Comparison of ENCODE assay signal across 3 cellular contexts in the genomic region with DNA sequence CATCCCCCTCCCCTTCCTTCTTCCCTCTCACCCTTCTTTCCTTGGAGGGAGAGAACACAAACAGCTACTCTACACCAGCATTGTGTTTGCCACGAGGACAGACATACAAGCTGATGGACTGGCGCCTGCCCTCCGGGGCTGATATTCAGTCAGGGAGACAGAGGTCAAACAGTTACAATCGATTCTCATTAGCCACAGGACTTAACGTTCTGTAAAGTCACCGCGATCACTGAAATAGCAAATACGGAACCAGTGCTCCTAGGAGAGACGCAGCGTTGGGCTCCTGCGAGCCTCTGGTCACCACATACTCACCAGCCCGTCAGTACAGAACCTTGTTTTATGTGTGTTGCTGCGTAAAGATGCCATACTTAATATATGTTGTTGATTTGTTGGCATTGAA.
TF ChIP-seq lines count a peak whose summit lies in the region.

No MANE protein-coding gene starts in this region.

TF ChIP-seq in WTC11, 78 proteins besides CTCF, POLR2A, EP300 and RAD21 (continued from another document):
- TF ChIP-seq TEAD1 (CRISPR knock-in tag; IDR thresholded peaks at IDR 0.05) (no peak), SP1 (CRISPR knock-in tag; conservative IDR thresholded peaks at IDR 0.05) (no peak)
- TF ChIP-seq, protein P1, sequence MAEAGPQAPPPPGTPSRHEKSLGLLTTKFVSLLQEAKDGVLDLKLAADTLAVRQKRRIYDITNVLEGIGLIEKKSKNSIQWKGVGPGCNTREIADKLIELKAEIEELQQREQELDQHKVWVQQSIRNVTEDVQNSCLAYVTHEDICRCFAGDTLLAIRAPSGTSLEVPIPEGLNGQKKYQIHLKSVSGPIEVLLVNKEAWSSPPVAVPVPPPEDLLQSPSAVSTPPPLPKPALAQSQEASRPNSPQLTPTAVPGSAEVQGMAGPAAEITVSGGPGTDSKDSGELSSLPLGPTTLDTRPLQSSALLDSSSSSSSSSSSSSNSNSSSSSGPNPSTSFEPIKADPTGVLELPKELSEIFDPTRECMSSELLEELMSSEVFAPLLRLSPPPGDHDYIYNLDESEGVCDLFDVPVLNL (CRISPR knock-in tag; IDR thresholded peaks at IDR 0.05; ENCODE audit: borderline replicate concordance, low read depth) = no peak
- TF ChIP-seq, protein P2, sequence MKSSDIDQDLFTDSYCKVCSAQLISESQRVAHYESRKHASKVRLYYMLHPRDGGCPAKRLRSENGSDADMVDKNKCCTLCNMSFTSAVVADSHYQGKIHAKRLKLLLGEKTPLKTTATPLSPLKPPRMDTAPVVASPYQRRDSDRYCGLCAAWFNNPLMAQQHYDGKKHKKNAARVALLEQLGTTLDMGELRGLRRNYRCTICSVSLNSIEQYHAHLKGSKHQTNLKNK (CRISPR knock-in tag; IDR thresholded peaks at IDR 0.05) = no peak
- TF ChIP-seq, protein P3, sequence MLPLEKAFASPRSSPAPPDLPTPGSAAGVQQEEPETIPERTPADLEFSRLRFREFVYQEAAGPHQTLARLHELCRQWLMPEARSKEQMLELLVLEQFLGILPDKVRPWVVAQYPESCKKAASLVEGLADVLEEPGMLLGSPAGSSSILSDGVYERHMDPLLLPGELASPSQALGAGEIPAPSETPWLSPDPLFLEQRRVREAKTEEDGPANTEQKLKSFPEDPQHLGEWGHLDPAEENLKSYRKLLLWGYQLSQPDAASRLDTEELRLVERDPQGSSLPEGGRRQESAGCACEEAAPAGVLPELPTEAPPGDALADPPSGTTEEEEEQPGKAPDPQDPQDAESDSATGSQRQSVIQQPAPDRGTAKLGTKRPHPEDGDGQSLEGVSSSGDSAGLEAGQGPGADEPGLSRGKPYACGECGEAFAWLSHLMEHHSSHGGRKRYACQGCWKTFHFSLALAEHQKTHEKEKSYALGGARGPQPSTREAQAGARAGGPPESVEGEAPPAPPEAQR (CRISPR knock-in tag; IDR thresholded peaks at IDR 0.05) = no peak

TF ChIP-seq in HepG2, 621 proteins besides CTCF, POLR2A, EP300 and RAD21 (continued from another document and continues in another):
- TF ChIP-seq, protein P4, sequence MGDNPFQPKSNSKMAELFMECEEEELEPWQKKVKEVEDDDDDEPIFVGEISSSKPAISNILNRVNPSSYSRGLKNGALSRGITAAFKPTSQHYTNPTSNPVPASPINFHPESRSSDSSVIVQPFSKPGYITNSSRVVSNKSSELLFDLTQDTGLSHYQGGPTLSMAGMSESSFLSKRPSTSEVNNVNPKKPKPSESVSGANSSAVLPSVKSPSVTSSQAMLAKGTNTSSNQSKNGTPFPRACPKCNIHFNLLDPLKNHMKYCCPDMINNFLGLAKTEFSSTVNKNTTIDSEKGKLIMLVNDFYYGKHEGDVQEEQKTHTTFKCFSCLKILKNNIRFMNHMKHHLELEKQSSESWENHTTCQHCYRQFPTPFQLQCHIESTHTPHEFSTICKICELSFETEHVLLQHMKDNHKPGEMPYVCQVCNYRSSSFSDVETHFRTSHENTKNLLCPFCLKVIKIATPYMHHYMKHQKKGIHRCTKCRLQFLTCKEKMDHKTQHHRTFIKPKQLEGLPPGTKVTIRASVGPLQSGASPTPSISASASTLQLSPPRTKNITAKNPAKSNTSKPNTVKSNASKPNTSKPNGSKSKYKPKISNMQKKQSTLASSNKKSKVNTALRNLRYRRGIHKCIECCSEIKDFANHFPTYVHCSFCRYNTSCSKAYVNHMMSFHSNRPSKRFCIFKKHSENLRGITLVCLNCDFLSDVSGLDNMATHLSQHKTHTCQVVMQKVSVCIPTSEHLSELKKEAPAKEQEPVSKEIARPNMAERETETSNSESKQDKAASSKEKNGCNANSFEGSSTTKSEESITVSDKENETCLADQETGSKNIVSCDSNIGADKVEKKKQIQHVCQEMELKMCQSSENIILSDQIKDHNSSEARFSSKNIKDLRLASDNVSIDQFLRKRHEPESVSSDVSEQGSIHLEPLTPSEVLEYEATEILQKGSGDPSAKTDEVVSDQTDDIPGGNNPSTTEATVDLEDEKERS (CRISPR knock-in tag; IDR thresholded peaks at IDR 0.05) = no peak
- TF ChIP-seq ETV6 (CRISPR knock-in tag; conservative IDR thresholded peaks at IDR 0.05) (no peak), ZNF253 (CRISPR knock-in tag; IDR thresholded peaks at IDR 0.05; ENCODE audit: borderline replicate concordance) (no peak), FOXA1 (IDR thresholded peaks at IDR 0.05) (no peak), FOXA1 (CRISPR knock-in tag; IDR thresholded peaks at IDR 0.05) (no peak), ZNF282 (IDR thresholded peaks at IDR 0.05; ENCODE audit: partially characterized antibody) (no peak), KAT8 (CRISPR knock-in tag; IDR thresholded peaks at IDR 0.05) (no peak), ZNF292 (CRISPR knock-in tag; IDR thresholded peaks at IDR 0.05; ENCODE audit: borderline replicate concordance, low read depth) (peak; percentile 43; the same call in 1 of the 2 replicates), SAP130 (CRISPR knock-in tag; IDR thresholded peaks at IDR 0.05; ENCODE audit: low read depth) (peak; percentile 29; the same call in 1 of the 2 replicates), NR2F2 (IDR thresholded peaks at IDR 0.05; ENCODE audit: borderline replicate concordance, low read depth) (peak; percentile 55; the same call in 1 of the 2 replicates)
- TF ChIP-seq, protein P5, sequence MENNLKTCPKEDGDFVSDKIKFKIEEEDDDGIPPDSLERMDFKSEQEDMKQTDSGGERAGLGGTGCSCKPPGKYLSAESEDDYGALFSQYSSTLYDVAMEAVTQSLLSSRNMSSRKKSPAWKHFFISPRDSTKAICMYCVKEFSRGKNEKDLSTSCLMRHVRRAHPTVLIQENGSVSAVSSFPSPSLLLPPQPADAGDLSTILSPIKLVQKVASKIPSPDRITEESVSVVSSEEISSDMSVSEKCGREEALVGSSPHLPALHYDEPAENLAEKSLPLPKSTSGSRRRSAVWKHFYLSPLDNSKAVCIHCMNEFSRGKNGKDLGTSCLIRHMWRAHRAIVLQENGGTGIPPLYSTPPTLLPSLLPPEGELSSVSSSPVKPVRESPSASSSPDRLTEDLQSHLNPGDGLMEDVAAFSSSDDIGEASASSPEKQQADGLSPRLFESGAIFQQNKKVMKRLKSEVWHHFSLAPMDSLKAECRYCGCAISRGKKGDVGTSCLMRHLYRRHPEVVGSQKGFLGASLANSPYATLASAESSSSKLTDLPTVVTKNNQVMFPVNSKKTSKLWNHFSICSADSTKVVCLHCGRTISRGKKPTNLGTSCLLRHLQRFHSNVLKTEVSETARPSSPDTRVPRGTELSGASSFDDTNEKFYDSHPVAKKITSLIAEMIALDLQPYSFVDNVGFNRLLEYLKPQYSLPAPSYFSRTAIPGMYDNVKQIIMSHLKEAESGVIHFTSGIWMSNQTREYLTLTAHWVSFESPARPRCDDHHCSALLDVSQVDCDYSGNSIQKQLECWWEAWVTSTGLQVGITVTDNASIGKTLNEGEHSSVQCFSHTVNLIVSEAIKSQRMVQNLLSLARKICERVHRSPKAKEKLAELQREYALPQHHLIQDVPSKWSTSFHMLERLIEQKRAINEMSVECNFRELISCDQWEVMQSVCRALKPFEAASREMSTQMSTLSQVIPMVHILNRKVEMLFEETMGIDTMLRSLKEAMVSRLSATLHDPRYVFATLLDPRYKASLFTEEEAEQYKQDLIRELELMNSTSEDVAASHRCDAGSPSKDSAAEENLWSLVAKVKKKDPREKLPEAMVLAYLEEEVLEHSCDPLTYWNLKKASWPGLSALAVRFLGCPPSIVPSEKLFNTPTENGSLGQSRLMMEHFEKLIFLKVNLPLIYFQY (CRISPR knock-in tag; IDR thresholded peaks at IDR 0.05; ENCODE audit: borderline replicate concordance) = no peak

TF ChIP-seq in SK-N-SH, 30 proteins besides CTCF, POLR2A, EP300 and RAD21 (continued from another document):
- TF ChIP-seq, protein P6, sequence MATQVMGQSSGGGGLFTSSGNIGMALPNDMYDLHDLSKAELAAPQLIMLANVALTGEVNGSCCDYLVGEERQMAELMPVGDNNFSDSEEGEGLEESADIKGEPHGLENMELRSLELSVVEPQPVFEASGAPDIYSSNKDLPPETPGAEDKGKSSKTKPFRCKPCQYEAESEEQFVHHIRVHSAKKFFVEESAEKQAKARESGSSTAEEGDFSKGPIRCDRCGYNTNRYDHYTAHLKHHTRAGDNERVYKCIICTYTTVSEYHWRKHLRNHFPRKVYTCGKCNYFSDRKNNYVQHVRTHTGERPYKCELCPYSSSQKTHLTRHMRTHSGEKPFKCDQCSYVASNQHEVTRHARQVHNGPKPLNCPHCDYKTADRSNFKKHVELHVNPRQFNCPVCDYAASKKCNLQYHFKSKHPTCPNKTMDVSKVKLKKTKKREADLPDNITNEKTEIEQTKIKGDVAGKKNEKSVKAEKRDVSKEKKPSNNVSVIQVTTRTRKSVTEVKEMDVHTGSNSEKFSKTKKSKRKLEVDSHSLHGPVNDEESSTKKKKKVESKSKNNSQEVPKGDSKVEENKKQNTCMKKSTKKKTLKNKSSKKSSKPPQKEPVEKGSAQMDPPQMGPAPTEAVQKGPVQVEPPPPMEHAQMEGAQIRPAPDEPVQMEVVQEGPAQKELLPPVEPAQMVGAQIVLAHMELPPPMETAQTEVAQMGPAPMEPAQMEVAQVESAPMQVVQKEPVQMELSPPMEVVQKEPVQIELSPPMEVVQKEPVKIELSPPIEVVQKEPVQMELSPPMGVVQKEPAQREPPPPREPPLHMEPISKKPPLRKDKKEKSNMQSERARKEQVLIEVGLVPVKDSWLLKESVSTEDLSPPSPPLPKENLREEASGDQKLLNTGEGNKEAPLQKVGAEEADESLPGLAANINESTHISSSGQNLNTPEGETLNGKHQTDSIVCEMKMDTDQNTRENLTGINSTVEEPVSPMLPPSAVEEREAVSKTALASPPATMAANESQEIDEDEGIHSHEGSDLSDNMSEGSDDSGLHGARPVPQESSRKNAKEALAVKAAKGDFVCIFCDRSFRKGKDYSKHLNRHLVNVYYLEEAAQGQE (IDR thresholded peaks at IDR 0.05; ENCODE audit: low read depth, low read length) = no peak
- TF ChIP-seq MEF2A (IDR thresholded peaks at IDR 0.05; ENCODE audit: borderline replicate concordance, low read depth) = no peak
- TF ChIP-seq, protein P7, sequence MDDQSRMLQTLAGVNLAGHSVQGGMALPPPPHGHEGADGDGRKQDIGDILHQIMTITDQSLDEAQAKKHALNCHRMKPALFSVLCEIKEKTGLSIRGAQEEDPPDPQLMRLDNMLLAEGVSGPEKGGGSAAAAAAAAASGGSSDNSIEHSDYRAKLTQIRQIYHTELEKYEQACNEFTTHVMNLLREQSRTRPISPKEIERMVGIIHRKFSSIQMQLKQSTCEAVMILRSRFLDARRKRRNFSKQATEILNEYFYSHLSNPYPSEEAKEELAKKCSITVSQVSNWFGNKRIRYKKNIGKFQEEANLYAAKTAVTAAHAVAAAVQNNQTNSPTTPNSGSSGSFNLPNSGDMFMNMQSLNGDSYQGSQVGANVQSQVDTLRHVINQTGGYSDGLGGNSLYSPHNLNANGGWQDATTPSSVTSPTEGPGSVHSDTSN (IDR thresholded peaks at IDR 0.05) = no peak
- no peak for TF ChIP-seq TEAD4 (IDR thresholded peaks at IDR 0.05; ENCODE audit: borderline replicate concordance, insufficient read depth)
- TF ChIP-seq JUND (IDR thresholded peaks at IDR 0.05) = no peak
- TF ChIP-seq SMC3 (IDR thresholded peaks at IDR 0.05; ENCODE audit: low read depth, low read length) = no peak
- no peak for TF ChIP-seq FOXJ3 (CRISPR knock-in tag; IDR thresholded peaks at IDR 0.05)
- TF ChIP-seq, protein P8, sequence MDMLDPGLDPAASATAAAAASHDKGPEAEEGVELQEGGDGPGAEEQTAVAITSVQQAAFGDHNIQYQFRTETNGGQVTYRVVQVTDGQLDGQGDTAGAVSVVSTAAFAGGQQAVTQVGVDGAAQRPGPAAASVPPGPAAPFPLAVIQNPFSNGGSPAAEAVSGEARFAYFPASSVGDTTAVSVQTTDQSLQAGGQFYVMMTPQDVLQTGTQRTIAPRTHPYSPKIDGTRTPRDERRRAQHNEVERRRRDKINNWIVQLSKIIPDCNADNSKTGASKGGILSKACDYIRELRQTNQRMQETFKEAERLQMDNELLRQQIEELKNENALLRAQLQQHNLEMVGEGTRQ (IDR thresholded peaks at IDR 0.05; ENCODE audit: borderline replicate concordance, low read depth, low read length) = no peak
- TF ChIP-seq, protein P9, sequence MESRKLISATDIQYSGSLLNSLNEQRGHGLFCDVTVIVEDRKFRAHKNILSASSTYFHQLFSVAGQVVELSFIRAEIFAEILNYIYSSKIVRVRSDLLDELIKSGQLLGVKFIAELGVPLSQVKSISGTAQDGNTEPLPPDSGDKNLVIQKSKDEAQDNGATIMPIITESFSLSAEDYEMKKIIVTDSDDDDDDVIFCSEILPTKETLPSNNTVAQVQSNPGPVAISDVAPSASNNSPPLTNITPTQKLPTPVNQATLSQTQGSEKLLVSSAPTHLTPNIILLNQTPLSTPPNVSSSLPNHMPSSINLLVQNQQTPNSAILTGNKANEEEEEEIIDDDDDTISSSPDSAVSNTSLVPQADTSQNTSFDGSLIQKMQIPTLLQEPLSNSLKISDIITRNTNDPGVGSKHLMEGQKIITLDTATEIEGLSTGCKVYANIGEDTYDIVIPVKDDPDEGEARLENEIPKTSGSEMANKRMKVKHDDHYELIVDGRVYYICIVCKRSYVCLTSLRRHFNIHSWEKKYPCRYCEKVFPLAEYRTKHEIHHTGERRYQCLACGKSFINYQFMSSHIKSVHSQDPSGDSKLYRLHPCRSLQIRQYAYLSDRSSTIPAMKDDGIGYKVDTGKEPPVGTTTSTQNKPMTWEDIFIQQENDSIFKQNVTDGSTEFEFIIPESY (IDR thresholded peaks at IDR 0.05; ENCODE audit: borderline replicate concordance, low read depth) = no peak
- no peak for TF ChIP-seq ELF1 (IDR thresholded peaks at IDR 0.05)
